15 cellular contexts compared by ENCODE assay signal in genomic region chr19:47618771-47619170, GRCh38. TPM values are rescaled to one million over a fixed set of nuclear protein-coding genes. Genes with fewer than 3 reads are reported as not detected.
A peak's percentile ranks its signal among the peaks of the same experiment; 100 is the strongest.
DNase-seq lines count a peak whose midpoint lies in the region; ATAC-seq and TF ChIP-seq lines count a peak whose summit lies in the region.
"Had no signal": no experiment of that assay in that cellular context is flagged by ENCODE, and none has a peak within 500 bp of the region (broad histone marks: within the 10 kb centered on the region; RNA-seq: fewer than 3 reads in every experiment).

No MANE protein-coding gene starts in this region.

- TF ChIP-seq POLR2A in sigmoid colon (IDR thresholded peaks at IDR 0.05) = no peak

- H3K4me1 Mint-ChIP-seq in activated CD4-positive, alpha-beta T cell treated with anti-CD3 and anti-CD28 coated beads, Interleukin-2, amount 10 ng/mL, durations not matched to agents 24 days and 14 days = peaks cover 6% of the 10 kb centered on the region

- no peak overlapping the region for H3K27ac Mint-ChIP-seq in activated CD4-positive, alpha-beta T cell treated with anti-CD3 and anti-CD28 coated beads, Interleukin-2, amount 10 ng/mL, durations not matched to agents 24 days and 14 days
- H3K27ac Mint-ChIP-seq: activated CD8-positive, alpha-beta T cell treated with anti-CD3 and anti-CD28 coated beads, Interleukin-2, amount 10 ng/mL, durations not matched to agents 7 days and 5 days; B cell had no signal

- H3K4me3 ChIP-seq in HUES48 (ENCODE audit: low read depth, low read length) = no peak overlapping the region
- H3K4me3 ChIP-seq in right cardiac atrium (ENCODE audit: low read length) = no peak overlapping the region
- H3K4me3 ChIP-seq in sigmoid colon = no peak overlapping the region
- H3K4me3 ChIP-seq in ascending aorta = no peak overlapping the region
- H3K4me3 ChIP-seq: coronary artery had no signal

- no peak for TF ChIP-seq CTCF in sigmoid colon (IDR thresholded peaks at IDR 0.05)
- no peak for TF ChIP-seq CTCF in ascending aorta (IDR thresholded peaks at IDR 0.05)

- peak overlapping the region; percentile 56 for H3K27ac ChIP-seq in HUES48 (ENCODE audit: low read depth, low read length)
- H3K27ac ChIP-seq in caudate nucleus (ENCODE audit: low read depth, low read length) = peak overlapping the region; percentile 44
- peak overlapping the region; percentile 62 for H3K27ac ChIP-seq in right cardiac atrium (ENCODE audit: low read length)
- peak overlapping the region; percentile 63 to 83 (median 76) for H3K27ac ChIP-seq in sigmoid colon
- no peak overlapping the region for H3K27ac ChIP-seq in ascending aorta
- H3K27ac ChIP-seq: coronary artery had no signal

- intact Hi-C loops in right cardiac atrium (cut with DNase I) (loop anchor here in 2 of 4 donors (10.0 kb wide), 2 partner anchors 46 to 76 kb away; no protein-coding TSS in a partner anchor), sigmoid colon (cut with DNase I) (no loop called here), ascending aorta (cut with DNase I) (no loop called here)
- intact Hi-C loops in activated CD4-positive, alpha-beta T cell treated with anti-CD3 and anti-CD28 coated beads, Interleukin-2, amount 10 ng/mL, durations not matched to agents 24 days and 14 days (cut with micrococcal nuclease) = no loop called here

- H3K27me3 ChIP-seq in HUES48 (ENCODE audit: control insufficient read depth, insufficient read depth, low read length) = no peaks in the 10 kb centered on the region
- no peaks in the 10 kb centered on the region for H3K27me3 ChIP-seq in right cardiac atrium (ENCODE audit: control insufficient read depth, insufficient read depth)
- H3K27me3 ChIP-seq in sigmoid colon = no peaks in the 10 kb centered on the region
- no peaks in the 10 kb centered on the region for H3K27me3 ChIP-seq in ascending aorta

- ATAC-seq in right cardiac atrium = peak; percentile 79 to 81
- ATAC-seq: activated CD8-positive, alpha-beta T cell treated with anti-CD3 and anti-CD28 coated beads, Interleukin-2, amount 10 ng/mL, durations not matched to agents 7 days and 5 days; Panc1 had no signal

- WGBS in right cardiac atrium = 46% methylated on average over 14 of the region's 14 CpGs
- WGBS in sigmoid colon, 2 donors = 57 to 86% methylated on average over 14 of the region's 14 CpGs

- H3K36me3 ChIP-seq in HUES48 (ENCODE audit: control insufficient read depth, insufficient read depth, low read length) (no peaks in the 10 kb centered on the region), sigmoid colon (no peaks in the 10 kb centered on the region), ascending aorta (peaks cover 3 to 4% of the 10 kb centered on the region in 2 donors)

- peaks cover 7% of the 10 kb centered on the region for H3K36me3 Mint-ChIP-seq in activated CD4-positive, alpha-beta T cell treated with anti-CD3 and anti-CD28 coated beads, Interleukin-2, amount 10 ng/mL, durations not matched to agents 24 days and 14 days (ENCODE audit: low read depth)

- H3K9me3 Mint-ChIP-seq in activated CD4-positive, alpha-beta T cell treated with anti-CD3 and anti-CD28 coated beads, Interleukin-2, amount 10 ng/mL, durations not matched to agents 24 days and 14 days = no peaks in the 10 kb centered on the region

- no peak overlapping the region for H3K9ac ChIP-seq in HUES48 (ENCODE audit: low read depth, low read length)

- no peak overlapping the region for H3K4me3 Mint-ChIP-seq in activated CD4-positive, alpha-beta T cell treated with anti-CD3 and anti-CD28 coated beads, Interleukin-2, amount 10 ng/mL, durations not matched to agents 24 days and 14 days
- H3K4me3 Mint-ChIP-seq: activated CD8-positive, alpha-beta T cell treated with anti-CD3 and anti-CD28 coated beads, Interleukin-2, amount 10 ng/mL, durations not matched to agents 7 days and 5 days; B cell had no signal

- DNase-seq in caudate nucleus (lab: John Stamatoyannopoulos, UW) (peak in 4 of 61 donors; percentile 3 to 55 (median 16)), right cardiac atrium (peak; percentile 75 to 92 (median 90)), sigmoid colon (peak; percentile 89), ascending aorta (ENCODE audit: low spot score in 2 of 2) (no peak), HuH-7.5 (ENCODE audit: low spot score) (no peak)
- no peak for DNase-seq in activated CD8-positive, alpha-beta memory T cell treated with anti-CD3 and anti-CD28 coated beads, Interleukin-2, amount 50 U/mL, for 48 hours
- DNase-seq in activated CD4-positive, alpha-beta T cell treated with anti-CD3 and anti-CD28 coated beads, Interleukin-2, amount 10 ng/mL, durations not matched to agents 24 days and 14 days = no peak
- DNase-seq: activated CD8-positive, alpha-beta T cell treated with anti-CD3 and anti-CD28 coated beads, Interleukin-2, amount 10 ng/mL, durations not matched to agents 7 days and 5 days; kidney; NCI-H2227 treated with DMSO at 0.1 percent for 48 hours; T1000 had no signal

- TF ChIP-seq EP300 in sigmoid colon (IDR thresholded peaks at IDR 0.05) = no peak

- H3K9me3 ChIP-seq in HUES48 (ENCODE audit: control insufficient read depth, insufficient read depth, low read length) (no peaks in the 10 kb centered on the region), right cardiac atrium (ENCODE audit: control insufficient read depth, low read length) (no peaks in the 10 kb centered on the region), sigmoid colon (no peaks in the 10 kb centered on the region), ascending aorta (no peaks in the 10 kb centered on the region)

- peaks cover 36% of the 10 kb centered on the region for H3K4me1 ChIP-seq in HUES48 (ENCODE audit: control insufficient read depth, insufficient read depth, low read length)
- peaks cover 13% of the 10 kb centered on the region for H3K4me1 ChIP-seq in right cardiac atrium (ENCODE audit: control insufficient read depth, insufficient read depth, low read length)
- H3K4me1 ChIP-seq in sigmoid colon = peaks cover 0 to 66% (median 54%) of the 10 kb centered on the region in 4 donors
- H3K4me1 ChIP-seq in ascending aorta = no peaks in the 10 kb centered on the region

- H3K27me3 Mint-ChIP-seq in activated CD4-positive, alpha-beta T cell treated with anti-CD3 and anti-CD28 coated beads, Interleukin-2, amount 10 ng/mL, durations not matched to agents 24 days and 14 days = no peaks in the 10 kb centered on the region
- H3K27me3 Mint-ChIP-seq: B cell had no signal

RNA-seq across cellular contexts. Expression of gene BICRA, which starts 9.8 kb away (rescaled TPM):
- total RNA-seq in right cardiac atrium (10 to 100 TPM in 2 of 4 donors, 1 to 10 TPM in 2; 9.7 to 13.6 (median 11.0) TPM), sigmoid colon (10 to 100 TPM in 3 of 4 donors, 1 to 10 TPM in 1; 2.9 to 21.6 (median 11.2) TPM), ascending aorta (19.7 TPM)
- polyA plus RNA-seq in right cardiac atrium (9.2 TPM), sigmoid colon (10 to 100 TPM in 1 of 3 donors, 1 to 10 TPM in 2; 1.8 to 12.7 (median 2.5) TPM)
- total RNA-seq in activated CD4-positive, alpha-beta T cell treated with anti-CD3 and anti-CD28 coated beads, Interleukin-2, amount 10 ng/mL, durations not matched to agents 24 days and 14 days = 10.5 and 11.9 TPM in 2 replicates

RNA-seq across cellular contexts. Expression of gene ZNF541, which starts 45.8 kb away (rescaled TPM):
- under 1 TPM in 1 of 4 donors, not detected in 3; 0.23 TPM for total RNA-seq in right cardiac atrium
- polyA plus RNA-seq in right cardiac atrium = 0.20 TPM
- total RNA-seq in sigmoid colon = 1 to 10 TPM in 3 of 4 donors, not detected in 1; 1.1 to 1.7 (median 1.5) TPM
- under 1 TPM in 1 of 3 donors, not detected in 2; 0.22 TPM for polyA plus RNA-seq in sigmoid colon
- total RNA-seq in ascending aorta = not detected
- not detected in 2 replicates for total RNA-seq in activated CD4-positive, alpha-beta T cell treated with anti-CD3 and anti-CD28 coated beads, Interleukin-2, amount 10 ng/mL, durations not matched to agents 24 days and 14 days
- total RNA-seq: B cell had no signal

Comparison
In these comparisons a context has a peak if more than half of its experiments do, and no peak if none do; other contexts are left out.
1. H3K27ac ChIP-seq: peak in HUES48 (single experiment), caudate nucleus (single experiment), right cardiac atrium (single experiment) and sigmoid colon (4 of 4); none in ascending aorta (0 of 2).
2. DNase-seq: peak in right cardiac atrium (3 of 3) and sigmoid colon (single experiment); none in activated CD8-positive, alpha-beta memory T cell treated with anti-CD3 and anti-CD28 coated beads, Interleukin-2, amount 50 U/mL, for 48 hours (single experiment), ascending aorta (0 of 2), HuH-7.5 (single experiment) and activated CD4-positive, alpha-beta T cell treated with anti-CD3 and anti-CD28 coated beads, Interleukin-2, amount 10 ng/mL, durations not matched to agents 24 days and 14 days (single experiment).